1 cellular context compared by ENCODE assay signal in the genomic region with DNA sequence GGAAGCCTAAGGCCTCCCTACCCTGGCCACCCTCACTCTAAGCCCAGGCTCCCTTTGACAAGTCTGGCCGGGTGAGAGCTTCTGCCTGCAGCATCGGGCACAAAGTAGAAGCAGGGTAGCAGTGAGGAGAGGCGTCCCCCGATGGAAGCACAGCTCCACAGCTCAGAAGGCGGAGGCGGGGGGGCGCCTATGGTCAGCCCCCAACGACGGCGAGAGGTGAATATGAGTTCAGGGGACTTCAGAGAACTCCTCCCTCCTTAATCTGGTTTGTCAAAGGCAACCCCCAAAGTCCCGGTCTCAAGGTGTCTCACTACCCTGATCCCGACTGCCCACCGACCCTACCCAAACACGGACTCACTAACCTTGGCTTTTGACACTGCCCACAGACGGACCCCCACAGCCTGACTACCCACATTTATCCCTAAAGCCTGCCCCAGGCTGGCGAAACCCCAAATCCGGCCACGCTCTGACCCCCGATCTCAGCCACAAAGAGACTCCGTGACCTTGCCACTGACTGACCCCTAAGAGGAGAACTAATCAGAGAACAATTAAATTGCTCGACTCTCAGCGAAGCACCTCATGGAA.
TF ChIP-seq lines count a peak whose summit lies in the region.

No MANE protein-coding gene starts in this region.

TF ChIP-seq in HEK293, 187 proteins besides CTCF, POLR2A, EP300 and RAD21 (continued from another document):
- TF ChIP-seq, protein P1, sequence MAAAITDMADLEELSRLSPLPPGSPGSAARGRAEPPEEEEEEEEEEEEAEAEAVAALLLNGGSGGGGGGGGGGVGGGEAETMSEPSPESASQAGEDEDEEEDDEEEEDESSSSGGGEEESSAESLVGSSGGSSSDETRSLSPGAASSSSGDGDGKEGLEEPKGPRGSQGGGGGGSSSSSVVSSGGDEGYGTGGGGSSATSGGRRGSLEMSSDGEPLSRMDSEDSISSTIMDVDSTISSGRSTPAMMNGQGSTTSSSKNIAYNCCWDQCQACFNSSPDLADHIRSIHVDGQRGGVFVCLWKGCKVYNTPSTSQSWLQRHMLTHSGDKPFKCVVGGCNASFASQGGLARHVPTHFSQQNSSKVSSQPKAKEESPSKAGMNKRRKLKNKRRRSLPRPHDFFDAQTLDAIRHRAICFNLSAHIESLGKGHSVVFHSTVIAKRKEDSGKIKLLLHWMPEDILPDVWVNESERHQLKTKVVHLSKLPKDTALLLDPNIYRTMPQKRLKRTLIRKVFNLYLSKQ (tag by site-specific recombination; IDR thresholded peaks at IDR 0.05; ENCODE audit: borderline replicate concordance) = no peak
- TF ChIP-seq ZNF843 (tag by site-specific recombination; IDR thresholded peaks at IDR 0.05) = no peak
- no peak for TF ChIP-seq ZNF747 (tag by site-specific recombination; IDR thresholded peaks at IDR 0.05)
- 0 out of 2 replicates have a peak, but pooled peaks have one; percentile 31 for TF ChIP-seq ZNF501 (tag by site-specific recombination; IDR thresholded peaks at IDR 0.05)
- TF ChIP-seq PATZ1 (tag by site-specific recombination; IDR thresholded peaks at IDR 0.05) = no peak
- peak; percentile 49; the same call in 1 of the 2 replicates for TF ChIP-seq ZBTB48 (tag by site-specific recombination; IDR thresholded peaks at IDR 0.05)
- TF ChIP-seq ZNF148 (tag by site-specific recombination; IDR thresholded peaks at IDR 0.05; ENCODE audit: borderline replicate concordance) = no peak
- no peak for TF ChIP-seq ZNF518A (tag by site-specific recombination; conservative IDR thresholded peaks at IDR 0.05; ENCODE audit: low read depth)
- no peak for TF ChIP-seq ZNF621 (tag by site-specific recombination; IDR thresholded peaks at IDR 0.05)
- TF ChIP-seq, protein P2, sequence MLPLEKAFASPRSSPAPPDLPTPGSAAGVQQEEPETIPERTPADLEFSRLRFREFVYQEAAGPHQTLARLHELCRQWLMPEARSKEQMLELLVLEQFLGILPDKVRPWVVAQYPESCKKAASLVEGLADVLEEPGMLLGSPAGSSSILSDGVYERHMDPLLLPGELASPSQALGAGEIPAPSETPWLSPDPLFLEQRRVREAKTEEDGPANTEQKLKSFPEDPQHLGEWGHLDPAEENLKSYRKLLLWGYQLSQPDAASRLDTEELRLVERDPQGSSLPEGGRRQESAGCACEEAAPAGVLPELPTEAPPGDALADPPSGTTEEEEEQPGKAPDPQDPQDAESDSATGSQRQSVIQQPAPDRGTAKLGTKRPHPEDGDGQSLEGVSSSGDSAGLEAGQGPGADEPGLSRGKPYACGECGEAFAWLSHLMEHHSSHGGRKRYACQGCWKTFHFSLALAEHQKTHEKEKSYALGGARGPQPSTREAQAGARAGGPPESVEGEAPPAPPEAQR (tag by site-specific recombination; IDR thresholded peaks at IDR 0.05) = no peak
